8 cellular contexts compared by ENCODE assay signal in the genomic region with DNA sequence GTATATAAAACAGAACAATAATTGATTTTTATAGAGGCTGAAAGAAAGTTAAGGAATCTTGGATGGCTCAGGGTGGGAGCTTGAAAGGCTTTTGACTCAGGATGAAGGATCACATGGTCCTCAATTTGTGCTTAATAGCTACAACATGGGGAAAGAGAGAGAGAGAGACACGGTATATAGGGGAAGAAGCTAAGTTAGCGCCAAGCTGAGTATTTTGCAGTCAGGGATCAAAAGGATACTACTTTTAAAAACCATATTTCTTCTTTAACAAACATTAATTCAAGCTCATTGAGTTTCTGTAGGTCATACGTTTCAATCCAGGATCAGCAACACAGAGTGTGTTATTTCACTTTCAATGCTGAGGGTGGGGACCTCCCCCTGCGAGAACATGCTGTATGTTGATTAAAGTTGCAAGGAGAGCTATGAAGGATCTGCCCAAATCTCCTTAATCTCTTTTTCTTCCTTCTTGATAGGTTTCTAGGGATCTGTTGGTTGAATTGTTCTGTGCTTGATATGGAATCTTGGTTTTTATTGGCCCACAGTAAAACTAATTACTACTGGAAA.
DNase-seq lines count a peak whose midpoint lies in the region; ATAC-seq and TF ChIP-seq lines count a peak whose summit lies in the region.

No MANE protein-coding gene starts in this region.

- H3K9ac ChIP-seq in BLaER1 treated with 17β-estradiol and CSF1 and Interleukin-3, amounts not matched to agents 10 nM and 100 nM, result peak overlapping the region in 6 of 11 experiments; percentile 1 to 62 (median 32); a peak in 9 of 22 replicates

- H3K36me3 ChIP-seq in BLaER1 treated with 17β-estradiol and CSF1 and Interleukin-3, amounts not matched to agents 10 nM and 100 nM, result peaks cover 0 to 3% (median 0%) of the 10 kb centered on the region in 11 experiments; a peak in 1 of 22 replicates
- H3K36me3 ChIP-seq in muscle layer of duodenum (ENCODE audit: control insufficient read depth in 1 of 2, insufficient read depth in 2 of 2, low read length in 2 of 2) (no peaks in the 10 kb centered on the region), body of pancreas (replicated peaks in 1 of 2; ENCODE audit: insufficient read depth in 1 of 2, low read depth in 2 of 2) (no peaks in the 10 kb centered on the region), right atrium auricular region (no peaks in the 10 kb centered on the region)

- no peaks in the 10 kb centered on the region for H3K27me3 ChIP-seq in BLaER1 treated with 17β-estradiol and CSF1 and Interleukin-3, amounts not matched to agents 10 nM and 100 nM
- H3K27me3 ChIP-seq in muscle layer of duodenum (ENCODE audit: low read depth, low read length), result no peaks in the 10 kb centered on the region
- no peaks in the 10 kb centered on the region for H3K27me3 ChIP-seq in body of pancreas
- H3K27me3 ChIP-seq in right atrium auricular region, result no peaks in the 10 kb centered on the region

- peak overlapping the region in 10 of 11 experiments; percentile 15 to 79 (median 56); a peak in 16 of 22 replicates for H3K27ac ChIP-seq in BLaER1 treated with 17β-estradiol and CSF1 and Interleukin-3, amounts not matched to agents 10 nM and 100 nM
- H3K27ac ChIP-seq in muscle layer of duodenum (ENCODE audit: low read length), result peak overlapping the region; percentile 36
- peak overlapping the region in 2 of 4 donors; percentile 1 to 63 for H3K27ac ChIP-seq in body of pancreas
- no peak overlapping the region for H3K27ac ChIP-seq in right atrium auricular region

- peak overlapping the region in 9 of 11 experiments; percentile 10 to 71 (median 53); a peak in 14 of 22 replicates for H3K4me2 ChIP-seq in BLaER1 treated with 17β-estradiol and CSF1 and Interleukin-3, amounts not matched to agents 10 nM and 100 nM

- TF ChIP-seq POLR2A in body of pancreas (IDR thresholded peaks at IDR 0.05), result no peak

- TF ChIP-seq CTCF in body of pancreas (IDR thresholded peaks at IDR 0.05) (no peak), right atrium auricular region (IDR thresholded peaks at IDR 0.05) (no peak)

- ATAC-seq in GM18868 (IDR thresholded peaks at IDR 0.05; ENCODE audit: unreplicated experiment) (peak; percentile 31), T-helper 17 cell (no peak), body of pancreas (no peak), GM21515 (IDR thresholded peaks at IDR 0.05; ENCODE audit: unreplicated experiment) (no peak)

- peaks cover 5 to 10% (median 8%) of the 10 kb centered on the region in 11 experiments for H3K9me3 ChIP-seq in BLaER1 treated with 17β-estradiol and CSF1 and Interleukin-3, amounts not matched to agents 10 nM and 100 nM (replicated peaks in 1 of 11)
- H3K9me3 ChIP-seq in T-helper 17 cell (ENCODE audit: control insufficient read depth, low read length, poor library complexity, severe bottlenecking), result no peaks in the 10 kb centered on the region
- H3K9me3 ChIP-seq in muscle layer of duodenum (ENCODE audit: control insufficient read depth in 1 of 2, low read length in 2 of 2), result peaks cover 0 to 1% of the 10 kb centered on the region in 2 donors
- H3K9me3 ChIP-seq in body of pancreas, result no peaks in the 10 kb centered on the region
- H3K9me3 ChIP-seq in right atrium auricular region, result no peaks in the 10 kb centered on the region

- no peaks in the 10 kb centered on the region for H4K20me1 ChIP-seq in BLaER1 treated with 17β-estradiol and CSF1 and Interleukin-3, amounts not matched to agents 10 nM and 100 nM

- 59 to 76% methylated on average over 4 of the region's 4 CpGs for WGBS in body of pancreas, 2 donors

- H3K4me3 ChIP-seq in BLaER1 treated with 17β-estradiol and CSF1 and Interleukin-3, amounts not matched to agents 10 nM and 100 nM, result no peak overlapping the region
- H3K4me3 ChIP-seq in muscle layer of duodenum (ENCODE audit: low read depth in 1 of 2, low read length in 2 of 2) (peak overlapping the region in 1 of 2 donors; percentile 2), body of pancreas (no peak overlapping the region), right atrium auricular region (no peak overlapping the region)

- peak overlapping the region; percentile 60 for H3K27ac Mint-ChIP-seq in T-helper 17 cell

- peak overlapping the region; percentile 63 for H3K4me3 Mint-ChIP-seq in T-helper 17 cell

- peaks cover 0 to 53% (median 28%) of the 10 kb centered on the region in 10 experiments; a peak in 14 of 20 replicates for H3K4me1 ChIP-seq in BLaER1 treated with 17β-estradiol and CSF1 and Interleukin-3, amounts not matched to agents 10 nM and 100 nM
- H3K4me1 ChIP-seq in muscle layer of duodenum (ENCODE audit: control insufficient read depth in 1 of 2, insufficient read depth in 2 of 2, low read length in 2 of 2) (peaks cover 6 to 14% of the 10 kb centered on the region in 2 donors), body of pancreas (peaks cover 8% of the 10 kb centered on the region), right atrium auricular region (peaks cover 0 to 20% of the 10 kb centered on the region in 2 donors)

- no peaks in the 10 kb centered on the region for H3K27me3 Mint-ChIP-seq in T-helper 17 cell

- no peaks in the 10 kb centered on the region for H3K36me3 Mint-ChIP-seq in T-helper 17 cell (ENCODE audit: low read depth)

- intact Hi-C loops in body of pancreas (cut with DNase I), result no loop called here

- H3K4me1 Mint-ChIP-seq in T-helper 17 cell, result peaks cover 23% of the 10 kb centered on the region

- DNase-seq in T-helper 17 cell, result no peak
- DNase-seq in body of pancreas, result no peak
- no peak for DNase-seq in NCI-H1092 treated with DMSO at 0.1 percent for 48 hours (lab: John Stamatoyannopoulos, UW)
- no peak for DNase-seq in right atrium auricular region (ENCODE audit: low spot score)

Comparison
In these comparisons a context has a peak if more than half of its experiments do, and no peak if none do; other contexts are left out.
1. H3K27ac ChIP-seq: peak in BLaER1 treated with 17β-estradiol and CSF1 and Interleukin-3, amounts not matched to agents 10 nM and 100 nM (10 of 11) and muscle layer of duodenum (single experiment); none in right atrium auricular region (0 of 2).